Comparison of ENCODE assay signal across 18 cellular contexts in genomic region chr9:80968611-80969010, GRCh38.
A peak's percentile ranks its signal among the peaks of the same experiment; 100 is the strongest.
DNase-seq lines count a peak whose midpoint lies in the region; ATAC-seq and TF ChIP-seq lines count a peak whose summit lies in the region.
"Had no signal": no experiment of that assay in that cellular context is flagged by ENCODE, and none has a peak within 500 bp of the region (broad histone marks: within the 10 kb centered on the region; RNA-seq: fewer than 3 reads in every experiment).

No MANE protein-coding gene starts in this region.

- TF ChIP-seq CTCF in AG10803 (conservative IDR thresholded peaks at IDR 0.05; ENCODE audit: low read length) (no peak), PC-3 (conservative IDR thresholded peaks at IDR 0.05; ENCODE audit: low read depth, low read length) (no peak), lower lobe of right lung (IDR thresholded peaks at IDR 0.05) (no peak)

- CTCF ChIA-PET in PC-3 (lab: Charles Lee), result no interaction called here

- POLR2A ChIA-PET in PC-3 (lab: Charles Lee; ENCODE audit: unreplicated experiment), result no interaction called here

- DNase-seq in AG10803 (ENCODE audit: low read depth) (peak; percentile 18), PC-3 (peak; percentile 29), dedifferentiated amniotic fluid mesenchymal stem cell (ENCODE audit: extremely low spot score) (peak; percentile 53), kidney tubule cell (ENCODE audit: low spot score) (peak; percentile 84), DMS153 (lab: John Stamatoyannopoulos, UW) (no peak), SHP77 (lab: John Stamatoyannopoulos, UW) (no peak), LoVo (ENCODE audit: low spot score) (no peak), lower lobe of right lung (no peak)
- DNase-seq: activated CD8-positive, alpha-beta memory T cell treated with anti-CD3 and anti-CD28 coated beads, Interleukin-2, amount 50 U/mL, for 48 hours; activated naive CD4-positive, alpha-beta T cell treated with anti-CD3 and anti-CD28 coated beads, Interleukin-2, amount 50 U/mL, for 16 hours; AML-193; Kasumi-1; NCI-H2081; NCI-H69; stimulated activated naive CD4-positive, alpha-beta T cell treated with Interleukin-2 at 50 U/mL for 16 hours; T-cell had no signal

- intact Hi-C loops in PC-3 (cut with micrococcal nuclease), result no loop called here
- intact Hi-C loops in lower lobe of right lung (cut with DNase I), result no loop called here

- H3F3A ChIP-seq in PC-3 (ENCODE audit: low read length, unreplicated experiment), result no peaks in the 10 kb centered on the region

- no TSS peak for BruUV-seq in PC-3 (replicated peaks; lab: Mats Ljungman, UMichigan)

- H3K36me3 ChIP-seq in PC-3 (ENCODE audit: low read depth, low read length) (no peaks in the 10 kb centered on the region), lower lobe of right lung (no peaks in the 10 kb centered on the region)
- H3K36me3 ChIP-seq: vagina had no signal

- no peaks in the 10 kb centered on the region for H4K20me1 ChIP-seq in PC-3 (ENCODE audit: low read length)

- no peaks in the 10 kb centered on the region for H3K27me3 ChIP-seq in PC-3 (ENCODE audit: low read length)
- no peaks in the 10 kb centered on the region for H3K27me3 ChIP-seq in lower lobe of right lung (ENCODE audit: low read depth)
- H3K27me3 ChIP-seq: vagina had no signal

- H3K27ac ChIP-seq in PC-3 (ENCODE audit: low read length), result no peak overlapping the region
- H3K27ac ChIP-seq in lower lobe of right lung, result no peak overlapping the region
- H3K27ac ChIP-seq: epithelial cell of prostate, vagina had no signal

- H2AFZ ChIP-seq in PC-3 (ENCODE audit: low read length), result no peak overlapping the region

- no peak overlapping the region for H3K4me2 ChIP-seq in PC-3 (ENCODE audit: low read length)

- no peak overlapping the region for H3K4me3 ChIP-seq in AG10803 (ENCODE audit: low read length)
- no peak overlapping the region for H3K4me3 ChIP-seq in PC-3 (ENCODE audit: low read length)
- H3K4me3 ChIP-seq in lower lobe of right lung, result no peak overlapping the region
- H3K4me3 ChIP-seq: vagina had no signal

- H3K79me2 ChIP-seq in PC-3 (ENCODE audit: low read length), result no peaks in the 10 kb centered on the region

- H3K9me2 ChIP-seq in PC-3 (replicated peaks; ENCODE audit: low read length), result no peaks in the 10 kb centered on the region

- H3K4me1 ChIP-seq in PC-3 (ENCODE audit: insufficient read depth, low read length), result no peaks in the 10 kb centered on the region
- no peaks in the 10 kb centered on the region for H3K4me1 ChIP-seq in lower lobe of right lung
- H3K4me1 ChIP-seq: vagina had no signal

- H3K9me3 ChIP-seq in PC-3 (ENCODE audit: low read length), result no peaks in the 10 kb centered on the region
- no peaks in the 10 kb centered on the region for H3K9me3 ChIP-seq in lower lobe of right lung
- H3K9me3 ChIP-seq: vagina had no signal

- no peak overlapping the region for H3K9ac ChIP-seq in PC-3 (ENCODE audit: low read length)

- peak; percentile 70 for ATAC-seq in PC-3
- ATAC-seq in lower lobe of right lung, result no peak
- ATAC-seq: T-cell had no signal

Comparison
In these comparisons a context has a peak if more than half of its experiments do, and no peak if none do; other contexts are left out.
1. DNase-seq: peak in AG10803 (single experiment), PC-3 (single experiment), dedifferentiated amniotic fluid mesenchymal stem cell (single experiment) and kidney tubule cell (single experiment); none in DMS153 (single experiment), SHP77 (0 of 2), LoVo (single experiment) and lower lobe of right lung (single experiment).